ENCODE assay signal across 1 cellular context in the genomic region with DNA sequence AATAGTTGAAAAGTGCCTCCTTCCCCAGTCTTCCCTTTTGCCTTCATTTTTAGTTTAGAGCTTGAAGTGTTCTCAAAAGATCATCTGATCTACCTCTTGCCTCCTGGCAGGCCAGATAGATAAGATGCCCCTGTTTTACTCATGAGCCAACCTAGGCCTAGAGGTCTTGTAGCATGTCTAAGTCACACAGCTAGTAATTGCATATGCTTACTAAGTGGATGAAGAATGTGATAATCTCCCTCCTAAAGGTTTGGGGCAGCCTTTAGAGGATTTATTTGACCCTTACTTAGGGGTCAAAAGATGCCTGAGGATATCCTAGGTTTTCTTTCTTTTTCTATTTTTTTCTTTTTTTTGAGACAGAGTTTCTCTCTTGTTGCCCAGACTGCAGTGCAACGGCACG.
TF ChIP-seq lines count a peak whose summit lies in the region.

No MANE protein-coding gene starts in this region.

TF ChIP-seq in HEK293, 187 proteins besides CTCF, POLR2A, EP300 and RAD21 (continued from another document):
- TF ChIP-seq, protein P1, sequence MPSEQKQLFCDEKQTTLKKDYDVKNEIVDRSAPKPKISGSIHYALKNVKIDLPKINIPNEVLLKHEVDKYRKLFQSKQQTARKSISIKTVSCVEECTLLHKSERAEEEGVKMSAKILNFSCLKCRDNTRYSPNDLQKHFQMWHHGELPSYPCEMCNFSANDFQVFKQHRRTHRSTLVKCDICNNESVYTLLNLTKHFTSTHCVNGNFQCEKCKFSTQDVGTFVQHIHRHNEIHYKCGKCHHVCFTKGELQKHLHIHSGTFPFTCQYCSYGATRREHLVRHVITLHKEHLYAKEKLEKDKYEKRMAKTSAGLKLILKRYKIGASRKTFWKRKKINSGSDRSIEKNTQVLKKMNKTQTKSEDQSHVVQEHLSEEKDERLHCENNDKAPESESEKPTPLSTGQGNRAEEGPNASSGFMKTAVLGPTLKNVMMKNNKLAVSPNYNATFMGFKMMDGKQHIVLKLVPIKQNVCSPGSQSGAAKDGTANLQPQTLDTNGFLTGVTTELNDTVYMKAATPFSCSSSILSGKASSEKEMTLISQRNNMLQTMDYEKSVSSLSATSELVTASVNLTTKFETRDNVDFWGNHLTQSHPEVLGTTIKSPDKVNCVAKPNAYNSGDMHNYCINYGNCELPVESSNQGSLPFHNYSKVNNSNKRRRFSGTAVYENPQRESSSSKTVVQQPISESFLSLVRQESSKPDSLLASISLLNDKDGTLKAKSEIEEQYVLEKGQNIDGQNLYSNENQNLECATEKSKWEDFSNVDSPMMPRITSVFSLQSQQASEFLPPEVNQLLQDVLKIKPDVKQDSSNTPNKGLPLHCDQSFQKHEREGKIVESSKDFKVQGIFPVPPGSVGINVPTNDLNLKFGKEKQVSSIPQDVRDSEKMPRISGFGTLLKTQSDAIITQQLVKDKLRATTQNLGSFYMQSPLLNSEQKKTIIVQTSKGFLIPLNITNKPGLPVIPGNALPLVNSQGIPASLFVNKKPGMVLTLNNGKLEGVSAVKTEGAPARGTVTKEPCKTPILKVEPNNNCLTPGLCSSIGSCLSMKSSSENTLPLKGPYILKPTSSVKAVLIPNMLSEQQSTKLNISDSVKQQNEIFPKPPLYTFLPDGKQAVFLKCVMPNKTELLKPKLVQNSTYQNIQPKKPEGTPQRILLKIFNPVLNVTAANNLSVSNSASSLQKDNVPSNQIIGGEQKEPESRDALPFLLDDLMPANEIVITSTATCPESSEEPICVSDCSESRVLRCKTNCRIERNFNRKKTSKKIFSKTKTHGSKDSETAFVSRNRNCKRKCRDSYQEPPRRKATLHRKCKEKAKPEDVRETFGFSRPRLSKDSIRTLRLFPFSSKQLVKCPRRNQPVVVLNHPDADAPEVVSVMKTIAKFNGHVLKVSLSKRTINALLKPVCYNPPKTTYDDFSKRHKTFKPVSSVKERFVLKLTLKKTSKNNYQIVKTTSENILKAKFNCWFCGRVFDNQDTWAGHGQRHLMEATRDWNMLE (tag by site-specific recombination; conservative IDR thresholded peaks at IDR 0.05; ENCODE audit: low read depth) = no peak
- TF ChIP-seq ZNF768 (tag by site-specific recombination; IDR thresholded peaks at IDR 0.05) (no peak), HOXA7 (CRISPR knock-in tag; IDR thresholded peaks at IDR 0.05; ENCODE audit: borderline replicate concordance) (no peak), GLI2 (tag by site-specific recombination; IDR thresholded peaks at IDR 0.05; ENCODE audit: borderline replicate concordance, low read depth) (no peak), ZNF585B (tag by site-specific recombination; IDR thresholded peaks at IDR 0.05) (no peak), ZNF2 (tag by site-specific recombination; IDR thresholded peaks at IDR 0.05) (no peak), ZBTB1 (tag by site-specific recombination; IDR thresholded peaks at IDR 0.05) (no peak), ZNF433 (tag by site-specific recombination; IDR thresholded peaks at IDR 0.05; ENCODE audit: low read depth) (no peak)
- TF ChIP-seq, protein P2, sequence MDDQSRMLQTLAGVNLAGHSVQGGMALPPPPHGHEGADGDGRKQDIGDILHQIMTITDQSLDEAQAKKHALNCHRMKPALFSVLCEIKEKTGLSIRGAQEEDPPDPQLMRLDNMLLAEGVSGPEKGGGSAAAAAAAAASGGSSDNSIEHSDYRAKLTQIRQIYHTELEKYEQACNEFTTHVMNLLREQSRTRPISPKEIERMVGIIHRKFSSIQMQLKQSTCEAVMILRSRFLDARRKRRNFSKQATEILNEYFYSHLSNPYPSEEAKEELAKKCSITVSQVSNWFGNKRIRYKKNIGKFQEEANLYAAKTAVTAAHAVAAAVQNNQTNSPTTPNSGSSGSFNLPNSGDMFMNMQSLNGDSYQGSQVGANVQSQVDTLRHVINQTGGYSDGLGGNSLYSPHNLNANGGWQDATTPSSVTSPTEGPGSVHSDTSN (CRISPR knock-in tag; IDR thresholded peaks at IDR 0.05) = no peak
- TF ChIP-seq, protein P3, sequence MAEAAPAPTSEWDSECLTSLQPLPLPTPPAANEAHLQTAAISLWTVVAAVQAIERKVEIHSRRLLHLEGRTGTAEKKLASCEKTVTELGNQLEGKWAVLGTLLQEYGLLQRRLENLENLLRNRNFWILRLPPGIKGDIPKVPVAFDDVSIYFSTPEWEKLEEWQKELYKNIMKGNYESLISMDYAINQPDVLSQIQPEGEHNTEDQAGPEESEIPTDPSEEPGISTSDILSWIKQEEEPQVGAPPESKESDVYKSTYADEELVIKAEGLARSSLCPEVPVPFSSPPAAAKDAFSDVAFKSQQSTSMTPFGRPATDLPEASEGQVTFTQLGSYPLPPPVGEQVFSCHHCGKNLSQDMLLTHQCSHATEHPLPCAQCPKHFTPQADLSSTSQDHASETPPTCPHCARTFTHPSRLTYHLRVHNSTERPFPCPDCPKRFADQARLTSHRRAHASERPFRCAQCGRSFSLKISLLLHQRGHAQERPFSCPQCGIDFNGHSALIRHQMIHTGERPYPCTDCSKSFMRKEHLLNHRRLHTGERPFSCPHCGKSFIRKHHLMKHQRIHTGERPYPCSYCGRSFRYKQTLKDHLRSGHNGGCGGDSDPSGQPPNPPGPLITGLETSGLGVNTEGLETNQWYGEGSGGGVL (tag by site-specific recombination; IDR thresholded peaks at IDR 0.05) = no peak
- TF ChIP-seq, protein P4, sequence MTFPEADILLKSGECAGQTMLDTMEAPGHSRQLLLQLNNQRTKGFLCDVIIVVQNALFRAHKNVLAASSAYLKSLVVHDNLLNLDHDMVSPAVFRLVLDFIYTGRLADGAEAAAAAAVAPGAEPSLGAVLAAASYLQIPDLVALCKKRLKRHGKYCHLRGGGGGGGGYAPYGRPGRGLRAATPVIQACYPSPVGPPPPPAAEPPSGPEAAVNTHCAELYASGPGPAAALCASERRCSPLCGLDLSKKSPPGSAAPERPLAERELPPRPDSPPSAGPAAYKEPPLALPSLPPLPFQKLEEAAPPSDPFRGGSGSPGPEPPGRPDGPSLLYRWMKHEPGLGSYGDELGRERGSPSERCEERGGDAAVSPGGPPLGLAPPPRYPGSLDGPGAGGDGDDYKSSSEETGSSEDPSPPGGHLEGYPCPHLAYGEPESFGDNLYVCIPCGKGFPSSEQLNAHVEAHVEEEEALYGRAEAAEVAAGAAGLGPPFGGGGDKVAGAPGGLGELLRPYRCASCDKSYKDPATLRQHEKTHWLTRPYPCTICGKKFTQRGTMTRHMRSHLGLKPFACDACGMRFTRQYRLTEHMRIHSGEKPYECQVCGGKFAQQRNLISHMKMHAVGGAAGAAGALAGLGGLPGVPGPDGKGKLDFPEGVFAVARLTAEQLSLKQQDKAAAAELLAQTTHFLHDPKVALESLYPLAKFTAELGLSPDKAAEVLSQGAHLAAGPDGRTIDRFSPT (tag by site-specific recombination; IDR thresholded peaks at IDR 0.05) = no peak
